ENCODE assay signal across 1 cellular context in genomic region chr2:100125641-100126040, GRCh38.
TF ChIP-seq lines count a peak whose summit lies in the region.

No MANE protein-coding gene starts in this region.

TF ChIP-seq in GM23338, 12 proteins besides CTCF, POLR2A, EP300 and RAD21 (continued from another document):
- TF ChIP-seq REST (IDR thresholded peaks at IDR 0.05; ENCODE audit: unreplicated experiment) (no peak), ETS1 (IDR thresholded peaks at IDR 0.05) (no peak), ZNF331 (CRISPR knock-in tag; IDR thresholded peaks at IDR 0.05; ENCODE audit: low read depth) (no peak), NANOG (IDR thresholded peaks at IDR 0.05; ENCODE audit: borderline replicate concordance) (no peak), ZNF114 (CRISPR knock-in tag; IDR thresholded peaks at IDR 0.05) (no peak), EZH2 (IDR thresholded peaks at IDR 0.05; ENCODE audit: low read depth, unreplicated experiment) (no peak), POLR2AphosphoS5 (IDR thresholded peaks at IDR 0.05; ENCODE audit: low read depth) (no peak)
